In genomic region chr3:24493951-24494615, GRCh38 we compare ENCODE assay signal across 1 cellular context.
TF ChIP-seq lines count a peak whose summit lies in the region.

No MANE protein-coding gene starts in this region.

TF ChIP-seq in HepG2, 621 proteins besides CTCF, POLR2A, EP300 and RAD21 (continued from another document and continues in another):
- TF ChIP-seq, protein P1, sequence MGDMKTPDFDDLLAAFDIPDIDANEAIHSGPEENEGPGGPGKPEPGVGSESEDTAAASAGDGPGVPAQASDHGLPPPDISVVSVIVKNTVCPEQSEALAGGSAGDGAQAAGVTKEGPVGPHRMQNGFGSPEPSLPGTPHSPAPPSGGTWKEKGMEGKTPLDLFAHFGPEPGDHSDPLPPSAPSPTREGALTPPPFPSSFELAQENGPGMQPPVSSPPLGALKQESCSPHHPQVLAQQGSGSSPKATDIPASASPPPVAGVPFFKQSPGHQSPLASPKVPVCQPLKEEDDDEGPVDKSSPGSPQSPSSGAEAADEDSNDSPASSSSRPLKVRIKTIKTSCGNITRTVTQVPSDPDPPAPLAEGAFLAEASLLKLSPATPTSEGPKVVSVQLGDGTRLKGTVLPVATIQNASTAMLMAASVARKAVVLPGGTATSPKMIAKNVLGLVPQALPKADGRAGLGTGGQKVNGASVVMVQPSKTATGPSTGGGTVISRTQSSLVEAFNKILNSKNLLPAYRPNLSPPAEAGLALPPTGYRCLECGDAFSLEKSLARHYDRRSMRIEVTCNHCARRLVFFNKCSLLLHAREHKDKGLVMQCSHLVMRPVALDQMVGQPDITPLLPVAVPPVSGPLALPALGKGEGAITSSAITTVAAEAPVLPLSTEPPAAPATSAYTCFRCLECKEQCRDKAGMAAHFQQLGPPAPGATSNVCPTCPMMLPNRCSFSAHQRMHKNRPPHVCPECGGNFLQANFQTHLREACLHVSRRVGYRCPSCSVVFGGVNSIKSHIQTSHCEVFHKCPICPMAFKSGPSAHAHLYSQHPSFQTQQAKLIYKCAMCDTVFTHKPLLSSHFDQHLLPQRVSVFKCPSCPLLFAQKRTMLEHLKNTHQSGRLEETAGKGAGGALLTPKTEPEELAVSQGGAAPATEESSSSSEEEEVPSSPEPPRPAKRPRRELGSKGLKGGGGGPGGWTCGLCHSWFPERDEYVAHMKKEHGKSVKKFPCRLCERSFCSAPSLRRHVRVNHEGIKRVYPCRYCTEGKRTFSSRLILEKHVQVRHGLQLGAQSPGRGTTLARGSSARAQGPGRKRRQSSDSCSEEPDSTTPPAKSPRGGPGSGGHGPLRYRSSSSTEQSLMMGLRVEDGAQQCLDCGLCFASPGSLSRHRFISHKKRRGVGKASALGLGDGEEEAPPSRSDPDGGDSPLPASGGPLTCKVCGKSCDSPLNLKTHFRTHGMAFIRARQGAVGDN (CRISPR knock-in tag; IDR thresholded peaks at IDR 0.05), result peak; percentile 77
- TF ChIP-seq KMT2B (CRISPR knock-in tag; IDR thresholded peaks at IDR 0.05), result peak; percentile 65
- TF ChIP-seq ZNF234 (CRISPR knock-in tag; conservative IDR thresholded peaks at IDR 0.05), result peak; percentile 45; the same call in 1 of the 2 replicates
- TF ChIP-seq ZNF790 (CRISPR knock-in tag; IDR thresholded peaks at IDR 0.05; ENCODE audit: borderline replicate concordance), result peak; percentile 76; the same call in 1 of the 2 replicates
- TF ChIP-seq, protein P2, sequence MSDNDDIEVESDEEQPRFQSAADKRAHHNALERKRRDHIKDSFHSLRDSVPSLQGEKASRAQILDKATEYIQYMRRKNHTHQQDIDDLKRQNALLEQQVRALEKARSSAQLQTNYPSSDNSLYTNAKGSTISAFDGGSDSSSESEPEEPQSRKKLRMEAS (IDR thresholded peaks at IDR 0.05), result peak; percentile 37
- TF ChIP-seq MATR3 (CRISPR knock-in tag; IDR thresholded peaks at IDR 0.05), result no peak
- peak; percentile 47 for TF ChIP-seq ZNF574 (CRISPR knock-in tag; IDR thresholded peaks at IDR 0.05)
- peak; percentile 57; the same call in 1 of the 2 replicates for TF ChIP-seq ZBTB7B (CRISPR knock-in tag; IDR thresholded peaks at IDR 0.05)
- peak; percentile 76 for TF ChIP-seq ARID4A (CRISPR knock-in tag; IDR thresholded peaks at IDR 0.05; ENCODE audit: borderline replicate concordance)
- TF ChIP-seq ZNF280D (CRISPR knock-in tag; IDR thresholded peaks at IDR 0.05), result no peak
- TF ChIP-seq TGIF2 (CRISPR knock-in tag; IDR thresholded peaks at IDR 0.05), result peak; percentile 41; the same call in 1 of the 2 replicates
- TF ChIP-seq ZNF329 (CRISPR knock-in tag; IDR thresholded peaks at IDR 0.05; ENCODE audit: low read depth), result 0 out of 2 replicates have a peak, but pooled peaks have one; percentile 58
- TF ChIP-seq SRY (CRISPR knock-in tag; IDR thresholded peaks at IDR 0.05), result 0 out of 2 replicates have a peak, but pooled peaks have one; percentile 23
- TF ChIP-seq CHD2 (IDR thresholded peaks at IDR 0.05; ENCODE audit: low read depth, low read length), result 0 out of 2 replicates have a peak, but pooled peaks have one; percentile 6
- 0 out of 2 replicates have a peak, but pooled peaks have one; percentile 38 for TF ChIP-seq HNRNPL (IDR thresholded peaks at IDR 0.05; ENCODE audit: low read depth, low read length)
- TF ChIP-seq, protein P3, sequence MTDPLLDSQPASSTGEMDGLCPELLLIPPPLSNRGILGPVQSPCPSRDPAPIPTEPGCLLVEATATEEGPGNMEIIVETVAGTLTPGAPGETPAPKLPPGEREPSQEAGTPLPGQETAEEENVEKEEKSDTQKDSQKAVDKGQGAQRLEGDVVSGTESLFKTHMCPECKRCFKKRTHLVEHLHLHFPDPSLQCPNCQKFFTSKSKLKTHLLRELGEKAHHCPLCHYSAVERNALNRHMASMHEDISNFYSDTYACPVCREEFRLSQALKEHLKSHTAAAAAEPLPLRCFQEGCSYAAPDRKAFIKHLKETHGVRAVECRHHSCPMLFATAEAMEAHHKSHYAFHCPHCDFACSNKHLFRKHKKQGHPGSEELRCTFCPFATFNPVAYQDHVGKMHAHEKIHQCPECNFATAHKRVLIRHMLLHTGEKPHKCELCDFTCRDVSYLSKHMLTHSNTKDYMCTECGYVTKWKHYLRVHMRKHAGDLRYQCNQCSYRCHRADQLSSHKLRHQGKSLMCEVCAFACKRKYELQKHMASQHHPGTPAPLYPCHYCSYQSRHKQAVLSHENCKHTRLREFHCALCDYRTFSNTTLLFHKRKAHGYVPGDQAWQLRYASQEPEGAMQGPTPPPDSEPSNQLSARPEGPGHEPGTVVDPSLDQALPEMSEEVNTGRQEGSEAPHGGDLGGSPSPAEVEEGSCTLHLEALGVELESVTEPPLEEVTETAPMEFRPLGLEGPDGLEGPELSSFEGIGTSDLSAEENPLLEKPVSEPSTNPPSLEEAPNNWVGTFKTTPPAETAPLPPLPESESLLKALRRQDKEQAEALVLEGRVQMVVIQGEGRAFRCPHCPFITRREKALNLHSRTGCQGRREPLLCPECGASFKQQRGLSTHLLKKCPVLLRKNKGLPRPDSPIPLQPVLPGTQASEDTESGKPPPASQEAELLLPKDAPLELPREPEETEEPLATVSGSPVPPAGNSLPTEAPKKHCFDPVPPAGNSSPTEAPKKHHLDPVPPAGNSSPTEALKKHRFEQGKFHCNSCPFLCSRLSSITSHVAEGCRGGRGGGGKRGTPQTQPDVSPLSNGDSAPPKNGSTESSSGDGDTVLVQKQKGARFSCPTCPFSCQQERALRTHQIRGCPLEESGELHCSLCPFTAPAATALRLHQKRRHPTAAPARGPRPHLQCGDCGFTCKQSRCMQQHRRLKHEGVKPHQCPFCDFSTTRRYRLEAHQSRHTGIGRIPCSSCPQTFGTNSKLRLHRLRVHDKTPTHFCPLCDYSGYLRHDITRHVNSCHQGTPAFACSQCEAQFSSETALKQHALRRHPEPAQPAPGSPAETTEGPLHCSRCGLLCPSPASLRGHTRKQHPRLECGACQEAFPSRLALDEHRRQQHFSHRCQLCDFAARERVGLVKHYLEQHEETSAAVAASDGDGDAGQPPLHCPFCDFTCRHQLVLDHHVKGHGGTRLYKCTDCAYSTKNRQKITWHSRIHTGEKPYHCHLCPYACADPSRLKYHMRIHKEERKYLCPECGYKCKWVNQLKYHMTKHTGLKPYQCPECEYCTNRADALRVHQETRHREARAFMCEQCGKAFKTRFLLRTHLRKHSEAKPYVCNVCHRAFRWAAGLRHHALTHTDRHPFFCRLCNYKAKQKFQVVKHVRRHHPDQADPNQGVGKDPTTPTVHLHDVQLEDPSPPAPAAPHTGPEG (CRISPR knock-in tag; IDR thresholded peaks at IDR 0.05), result peak; percentile 98
- TF ChIP-seq ETV5 (CRISPR knock-in tag; IDR thresholded peaks at IDR 0.05; ENCODE audit: borderline replicate concordance), result no peak; the same call in 1 of the 2 replicates
- 0 out of 4 replicates have a peak, but pooled peaks of 1 of the 2 experiments have one; percentile 31 for TF ChIP-seq REST (IDR thresholded peaks at IDR 0.05; ENCODE audit: borderline replicate concordance in 1 of 2, low read depth in 1 of 2, low read length in 2 of 2)
- 0 out of 2 replicates have a peak, but pooled peaks have one; percentile 30 for TF ChIP-seq BORCS8-MEF2B (CRISPR knock-in tag; IDR thresholded peaks at IDR 0.05)
- 0 out of 2 replicates have a peak, but pooled peaks have one; percentile 9 for TF ChIP-seq MIXL1 (CRISPR knock-in tag; IDR thresholded peaks at IDR 0.05)
- peak; percentile 32; the same call in 1 of the 2 replicates for TF ChIP-seq ZNF317 (CRISPR knock-in tag; IDR thresholded peaks at IDR 0.05)
- TF ChIP-seq, protein P4, sequence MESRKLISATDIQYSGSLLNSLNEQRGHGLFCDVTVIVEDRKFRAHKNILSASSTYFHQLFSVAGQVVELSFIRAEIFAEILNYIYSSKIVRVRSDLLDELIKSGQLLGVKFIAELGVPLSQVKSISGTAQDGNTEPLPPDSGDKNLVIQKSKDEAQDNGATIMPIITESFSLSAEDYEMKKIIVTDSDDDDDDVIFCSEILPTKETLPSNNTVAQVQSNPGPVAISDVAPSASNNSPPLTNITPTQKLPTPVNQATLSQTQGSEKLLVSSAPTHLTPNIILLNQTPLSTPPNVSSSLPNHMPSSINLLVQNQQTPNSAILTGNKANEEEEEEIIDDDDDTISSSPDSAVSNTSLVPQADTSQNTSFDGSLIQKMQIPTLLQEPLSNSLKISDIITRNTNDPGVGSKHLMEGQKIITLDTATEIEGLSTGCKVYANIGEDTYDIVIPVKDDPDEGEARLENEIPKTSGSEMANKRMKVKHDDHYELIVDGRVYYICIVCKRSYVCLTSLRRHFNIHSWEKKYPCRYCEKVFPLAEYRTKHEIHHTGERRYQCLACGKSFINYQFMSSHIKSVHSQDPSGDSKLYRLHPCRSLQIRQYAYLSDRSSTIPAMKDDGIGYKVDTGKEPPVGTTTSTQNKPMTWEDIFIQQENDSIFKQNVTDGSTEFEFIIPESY (CRISPR knock-in tag; IDR thresholded peaks at IDR 0.05), result no peak
